12 cellular contexts compared by ENCODE assay signal in genomic region chr10:88964360-88964759, GRCh38. TPM values are rescaled to one million over a fixed set of nuclear protein-coding genes. Genes with fewer than 3 reads are reported as not detected.
DNase-seq lines count a peak whose midpoint lies in the region; ATAC-seq and TF ChIP-seq lines count a peak whose summit lies in the region.
"Had no signal": no experiment of that assay in that cellular context is flagged by ENCODE, and none has a peak within 500 bp of the region (broad histone marks: within the 10 kb centered on the region; RNA-seq: fewer than 3 reads in every experiment).

No MANE protein-coding gene starts in this region.

- ATAC-seq in mucosa of descending colon (peak; percentile 56), thoracic aorta (ENCODE audit: insufficient number of reproducible peaks, low FRiP score, low read depth) (no peak), GM18858 (IDR thresholded peaks at IDR 0.05; ENCODE audit: unreplicated experiment) (no peak), GM23338 (no peak)
- ATAC-seq: A549 had no signal

- no peaks in the 10 kb centered on the region for H3K27me3 Mint-ChIP-seq in GM23338 (ENCODE audit: insufficient read depth, low read depth, poor library complexity)

- no peaks in the 10 kb centered on the region for H3K79me2 ChIP-seq in GM23338 (replicated peaks; ENCODE audit: insufficient read depth)

- H3K4me3 ChIP-seq in ascending aorta = peak overlapping the region; percentile 32 to 34
- H3K4me3 ChIP-seq in mucosa of descending colon = no peak overlapping the region
- H3K4me3 ChIP-seq in thoracic aorta = peak overlapping the region; percentile 49
- H3K4me3 ChIP-seq in GM23338 = no peak overlapping the region
- H3K4me3 ChIP-seq: A549, GM23248 had no signal

- DNase-seq in ascending aorta (ENCODE audit: low spot score in 2 of 2) (no peak), mucosa of descending colon (no peak), thoracic aorta (ENCODE audit: low spot score) (no peak), NCI-H69 (lab: John Stamatoyannopoulos, UW) (no peak), midbrain (lab: John Stamatoyannopoulos, UW) (no peak), GM23338 (ENCODE audit: low spot score) (no peak)
- DNase-seq: DMS53, GF-D8, H7 had no signal

- H3K27ac ChIP-seq in ascending aorta (peak overlapping the region; percentile 87 to 89), thoracic aorta (peak overlapping the region; percentile 80 to 87), GM23338 (ENCODE audit: low read depth) (no peak overlapping the region)
- H3K27ac ChIP-seq: A549, GM23248 had no signal

- no peaks in the 10 kb centered on the region for H3K9me3 Mint-ChIP-seq in GM23338

- H3K36me3 ChIP-seq in ascending aorta (no peaks in the 10 kb centered on the region), mucosa of descending colon (ENCODE audit: low read depth) (no peaks in the 10 kb centered on the region), thoracic aorta (no peaks in the 10 kb centered on the region), GM23338 (ENCODE audit: insufficient read depth) (no peaks in the 10 kb centered on the region)

- no peaks in the 10 kb centered on the region for H3K9me2 ChIP-seq in GM23338 (ENCODE audit: insufficient read depth)

- H3K27me3 ChIP-seq in ascending aorta = no peaks in the 10 kb centered on the region
- H3K27me3 ChIP-seq in thoracic aorta (replicated peaks; ENCODE audit: insufficient read depth) = no peaks in the 10 kb centered on the region
- no peaks in the 10 kb centered on the region for H3K27me3 ChIP-seq in GM23338 (ENCODE audit: insufficient read depth)

- H3K9me3 ChIP-seq in ascending aorta (no peaks in the 10 kb centered on the region), mucosa of descending colon (no peaks in the 10 kb centered on the region), thoracic aorta (no peaks in the 10 kb centered on the region)
- H3K9me3 ChIP-seq: A549 had no signal

- no peak overlapping the region for H2AFZ ChIP-seq in GM23338
- H2AFZ ChIP-seq: GM23248 had no signal

- no peaks in the 10 kb centered on the region for H4K20me1 ChIP-seq in GM23338 (replicated peaks; ENCODE audit: insufficient read depth)

- H3K4me1 Mint-ChIP-seq in GM23338 = peaks cover 4% of the 10 kb centered on the region; the same call in 2 of the 3 replicates

- H3K4me1 ChIP-seq in ascending aorta (peaks cover 0 to 39% of the 10 kb centered on the region in 2 donors), mucosa of descending colon (ENCODE audit: low read depth) (peaks cover 9% of the 10 kb centered on the region), thoracic aorta (ENCODE audit: control insufficient read depth in 1 of 2, low read depth in 2 of 2) (peaks cover 38 to 52% of the 10 kb centered on the region in 2 donors), GM23338 (ENCODE audit: insufficient read depth) (no peaks in the 10 kb centered on the region)
- H3K4me1 ChIP-seq: A549 had no signal

- intact Hi-C loops in ascending aorta (cut with DNase I) (no loop called here), mucosa of descending colon (cut with DNase I, micrococcal nuclease) (no loop called here)

- H3F3A ChIP-seq in GM23338 (replicated peaks; ENCODE audit: low read depth) = no peaks in the 10 kb centered on the region

- H3K27ac Mint-ChIP-seq in GM23338 = no peak overlapping the region

- no peak overlapping the region for H3K4me2 ChIP-seq in GM23338
- H3K4me2 ChIP-seq: A549 had no signal

- H3K36me3 Mint-ChIP-seq in GM23338 (ENCODE audit: low read depth) = no peaks in the 10 kb centered on the region

- no peak for TF ChIP-seq CTCF in ascending aorta (IDR thresholded peaks at IDR 0.05)
- no peak for TF ChIP-seq CTCF in mucosa of descending colon (IDR thresholded peaks at IDR 0.05)
- TF ChIP-seq CTCF in thoracic aorta (IDR thresholded peaks at IDR 0.05) = no peak
- no peak for TF ChIP-seq CTCF in GM23338 (conservative IDR thresholded peaks at IDR 0.05; ENCODE audit: low read depth in 2 of 2)

- no peak overlapping the region for H3K4me3 Mint-ChIP-seq in GM23338

TF ChIP-seq in GM23338, 12 proteins besides CTCF, POLR2A, EP300 and RAD21:
- TF ChIP-seq ZNF331 (CRISPR knock-in tag; IDR thresholded peaks at IDR 0.05; ENCODE audit: low read depth) (no peak), JUNB (IDR thresholded peaks at IDR 0.05; ENCODE audit: unreplicated experiment) (no peak), EZH2phosphoT487 (IDR thresholded peaks at IDR 0.05; ENCODE audit: unreplicated experiment) (no peak), CREB1 (CRISPR knock-in tag; IDR thresholded peaks at IDR 0.05; ENCODE audit: low read depth) (no peak)

RNA-seq across cellular contexts. Expression of gene ACTA2, which starts 11.8 kb away (rescaled TPM):
- 5,316 TPM for total RNA-seq in ascending aorta
- 100 to 1,000 TPM in 2 of 3 donors, 10 to 100 TPM in 1; 80.6 to 920 (median 253) TPM for total RNA-seq in mucosa of descending colon
- total RNA-seq in thoracic aorta = over 10,000 TPM in 1 of 2 donors, 1,000 to 10,000 TPM in 1; 4,797 to 12,240 TPM
- 2.4 and 9.4 TPM in 2 replicates for total RNA-seq in GM23338 (2014; rRNA removed; shearing (Covaris generic))
- 3.4 and 3.9 TPM in 2 replicates for polyA plus RNA-seq in GM23338 (2016; fragmentation: Nextera tagmentation; extraction: Ambion mirVana)
- total RNA-seq: H7 had no signal

RNA-seq across cellular contexts. Expression of gene FAS, which starts 26.2 kb away (rescaled TPM):
- total RNA-seq in ascending aorta (10.5 TPM), mucosa of descending colon (10 to 100 TPM; 31.8 to 51.0 (median 50.8) TPM), thoracic aorta (10 to 100 TPM; 24.0 to 32.6 TPM)
- 3.1 and 4.3 TPM in 2 replicates for total RNA-seq in GM23338 (2014; rRNA removed; shearing (Covaris generic))
- 3.1 and 3.5 TPM in 2 replicates for polyA plus RNA-seq in GM23338 (2016; fragmentation: Nextera tagmentation; extraction: Ambion mirVana)

Comparison
In these comparisons a context has a peak if more than half of its experiments do, and no peak if none do; other contexts are left out.
1. H3K4me3 ChIP-seq: peak in ascending aorta (2 of 2) and thoracic aorta (single experiment); none in mucosa of descending colon (single experiment) and GM23338 (single experiment).